In the genomic region with DNA sequence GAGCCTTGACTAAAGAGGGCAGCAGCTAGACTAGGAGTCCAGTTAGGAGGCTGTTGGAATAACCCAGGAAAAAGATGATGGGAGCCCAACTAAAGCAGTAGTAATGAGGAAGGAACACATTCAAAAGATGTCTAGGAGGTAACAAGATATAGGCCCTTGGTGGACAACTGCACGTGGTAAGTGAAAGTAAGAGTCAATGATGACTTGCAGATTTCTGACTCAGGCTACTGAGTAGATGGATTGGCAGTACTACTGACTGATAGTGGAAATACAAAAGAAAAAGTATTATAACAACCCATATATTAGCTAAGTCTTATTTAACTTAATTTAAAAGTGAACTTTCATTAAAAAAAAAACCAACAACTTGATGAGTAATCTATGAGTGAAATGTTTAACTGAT, we compare ENCODE assay signal across 2 cellular contexts.
TF ChIP-seq lines count a peak whose summit lies in the region.

No MANE protein-coding gene starts in this region.

TF ChIP-seq in GM23338, 12 proteins besides CTCF, POLR2A, EP300 and RAD21:
- TF ChIP-seq REST (IDR thresholded peaks at IDR 0.05; ENCODE audit: unreplicated experiment) (no peak), EZH2phosphoT487 (IDR thresholded peaks at IDR 0.05; ENCODE audit: unreplicated experiment) (no peak), NANOG (IDR thresholded peaks at IDR 0.05; ENCODE audit: borderline replicate concordance) (no peak), EZH2 (IDR thresholded peaks at IDR 0.05; ENCODE audit: low read depth, unreplicated experiment) (no peak), CREB1 (CRISPR knock-in tag; IDR thresholded peaks at IDR 0.05; ENCODE audit: low read depth) (no peak)
- TF ChIP-seq, protein P1, sequence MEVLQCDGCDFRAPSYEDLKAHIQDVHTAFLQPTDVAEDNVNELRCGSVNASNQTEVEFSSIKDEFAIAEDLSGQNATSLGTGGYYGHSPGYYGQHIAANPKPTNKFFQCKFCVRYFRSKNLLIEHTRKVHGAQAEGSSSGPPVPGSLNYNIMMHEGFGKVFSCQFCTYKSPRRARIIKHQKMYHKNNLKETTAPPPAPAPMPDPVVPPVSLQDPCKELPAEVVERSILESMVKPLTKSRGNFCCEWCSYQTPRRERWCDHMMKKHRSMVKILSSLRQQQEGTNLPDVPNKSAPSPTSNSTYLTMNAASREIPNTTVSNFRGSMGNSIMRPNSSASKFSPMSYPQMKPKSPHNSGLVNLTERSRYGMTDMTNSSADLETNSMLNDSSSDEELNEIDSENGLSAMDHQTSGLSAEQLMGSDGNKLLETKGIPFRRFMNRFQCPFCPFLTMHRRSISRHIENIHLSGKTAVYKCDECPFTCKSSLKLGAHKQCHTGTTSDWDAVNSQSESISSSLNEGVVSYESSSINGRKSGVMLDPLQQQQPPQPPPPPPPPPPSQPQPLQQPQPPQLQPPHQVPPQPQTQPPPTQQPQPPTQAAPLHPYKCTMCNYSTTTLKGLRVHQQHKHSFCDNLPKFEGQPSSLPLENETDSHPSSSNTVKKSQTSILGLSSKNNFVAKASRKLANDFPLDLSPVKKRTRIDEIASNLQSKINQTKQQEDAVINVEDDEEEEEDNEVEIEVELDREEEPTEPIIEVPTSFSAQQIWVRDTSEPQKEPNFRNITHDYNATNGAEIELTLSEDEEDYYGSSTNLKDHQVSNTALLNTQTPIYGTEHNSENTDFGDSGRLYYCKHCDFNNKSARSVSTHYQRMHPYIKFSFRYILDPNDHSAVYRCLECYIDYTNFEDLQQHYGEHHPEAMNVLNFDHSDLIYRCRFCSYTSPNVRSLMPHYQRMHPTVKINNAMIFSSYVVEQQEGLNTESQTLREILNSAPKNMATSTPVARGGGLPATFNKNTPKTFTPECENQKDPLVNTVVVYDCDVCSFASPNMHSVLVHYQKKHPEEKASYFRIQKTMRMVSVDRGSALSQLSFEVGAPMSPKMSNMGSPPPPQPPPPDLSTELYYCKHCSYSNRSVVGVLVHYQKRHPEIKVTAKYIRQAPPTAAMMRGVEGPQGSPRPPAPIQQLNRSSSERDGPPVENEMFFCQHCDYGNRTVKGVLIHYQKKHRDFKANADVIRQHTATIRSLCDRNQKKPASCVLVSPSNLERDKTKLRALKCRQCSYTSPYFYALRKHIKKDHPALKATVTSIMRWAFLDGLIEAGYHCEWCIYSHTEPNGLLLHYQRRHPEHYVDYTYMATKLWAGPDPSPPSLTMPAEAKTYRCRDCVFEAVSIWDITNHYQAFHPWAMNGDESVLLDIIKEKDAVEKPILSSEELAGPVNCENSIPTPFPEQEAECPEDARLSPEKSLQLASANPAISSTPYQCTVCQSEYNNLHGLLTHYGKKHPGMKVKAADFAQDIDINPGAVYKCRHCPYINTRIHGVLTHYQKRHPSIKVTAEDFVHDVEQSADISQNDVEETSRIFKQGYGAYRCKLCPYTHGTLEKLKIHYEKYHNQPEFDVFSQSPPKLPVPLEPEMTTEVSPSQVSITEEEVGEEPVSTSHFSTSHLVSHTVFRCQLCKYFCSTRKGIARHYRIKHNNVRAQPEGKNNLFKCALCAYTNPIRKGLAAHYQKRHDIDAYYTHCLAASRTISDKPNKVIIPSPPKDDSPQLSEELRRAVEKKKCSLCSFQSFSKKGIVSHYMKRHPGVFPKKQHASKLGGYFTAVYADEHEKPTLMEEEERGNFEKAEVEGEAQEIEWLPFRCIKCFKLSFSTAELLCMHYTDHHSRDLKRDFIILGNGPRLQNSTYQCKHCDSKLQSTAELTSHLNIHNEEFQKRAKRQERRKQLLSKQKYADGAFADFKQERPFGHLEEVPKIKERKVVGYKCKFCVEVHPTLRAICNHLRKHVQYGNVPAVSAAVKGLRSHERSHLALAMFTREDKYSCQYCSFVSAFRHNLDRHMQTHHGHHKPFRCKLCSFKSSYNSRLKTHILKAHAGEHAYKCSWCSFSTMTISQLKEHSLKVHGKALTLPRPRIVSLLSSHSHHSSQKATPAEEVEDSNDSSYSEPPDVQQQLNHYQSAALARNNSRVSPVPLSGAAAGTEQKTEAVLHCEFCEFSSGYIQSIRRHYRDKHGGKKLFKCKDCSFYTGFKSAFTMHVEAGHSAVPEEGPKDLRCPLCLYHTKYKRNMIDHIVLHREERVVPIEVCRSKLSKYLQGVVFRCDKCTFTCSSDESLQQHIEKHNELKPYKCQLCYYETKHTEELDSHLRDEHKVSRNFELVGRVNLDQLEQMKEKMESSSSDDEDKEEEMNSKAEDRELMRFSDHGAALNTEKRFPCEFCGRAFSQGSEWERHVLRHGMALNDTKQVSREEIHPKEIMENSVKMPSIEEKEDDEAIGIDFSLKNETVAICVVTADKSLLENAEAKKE (CRISPR knock-in tag; IDR thresholded peaks at IDR 0.05), result no peak

TF ChIP-seq in IMR-90, 13 proteins besides CTCF, POLR2A, EP300 and RAD21:
- TF ChIP-seq FOS (IDR thresholded peaks at IDR 0.05; ENCODE audit: low read depth, low read length) (no peak), CEBPB (IDR thresholded peaks at IDR 0.05; ENCODE audit: low read depth, low read length) (no peak), MXI1 (IDR thresholded peaks at IDR 0.05; ENCODE audit: borderline replicate concordance, low read depth, low read length) (no peak), RCOR1 (IDR thresholded peaks at IDR 0.05; ENCODE audit: insufficient replicate concordance, low read length) (no peak), BHLHE40 (IDR thresholded peaks at IDR 0.05; ENCODE audit: low read depth, low read length) (no peak), MAFK (IDR thresholded peaks at IDR 0.05; ENCODE audit: low read depth, low read length) (no peak), CHD1 (IDR thresholded peaks at IDR 0.05; ENCODE audit: low read depth, low read length) (no peak), MAZ (IDR thresholded peaks at IDR 0.05; ENCODE audit: borderline replicate concordance, low read depth, low read length) (no peak), RFX5 (IDR thresholded peaks at IDR 0.05; ENCODE audit: low read depth, low read length) (no peak), SMC3 (IDR thresholded peaks at IDR 0.05; ENCODE audit: low read depth, low read length) (no peak)
